ENCODE assay signal across 27 cellular contexts in genomic region chr11:19284881-19285280, GRCh38. TPM values are rescaled to one million over a fixed set of nuclear protein-coding genes. Genes with fewer than 3 reads are reported as not detected.
"Had no signal": no experiment of that assay in that cellular context is flagged by ENCODE, and none has a peak within 500 bp of the region (broad histone marks: within the 10 kb centered on the region; RNA-seq: fewer than 3 reads in every experiment).

No MANE protein-coding gene starts in this region.

- H3K4me3 Mint-ChIP-seq: naive B cell; nephron progenitor cell; stimulated activated naive B cell treated with anti-CD40 and anti-IgM and Interleukin-4, amounts not matched to agents 10 μg/mL and 1 μg/mL and 100 μg/mL, for 72 hours; stimulated activated naive CD8-positive, alpha-beta T cell treated with anti-CD3 and anti-CD28 coated beads, Interleukin-15, Interleukin-2, amounts not matched to agents 100 ng/mL and 50 ng/mL, for 24 hours had no signal

- H3K36me3 ChIP-seq: gastrocnemius medialis, left lung, neutrophil, pancreas, right lobe of liver, thoracic aorta, tibial nerve, upper lobe of right lung, uterus had no signal

- DNase-seq: dorsolateral prefrontal cortex; effector CD4-positive, alpha-beta T cell; foreskin fibroblast; gastrocnemius medialis; head of caudate nucleus; left cardiac atrium; left lung; mammary epithelial cell; mucosa of descending colon; naive B cell; nephron progenitor cell; pancreas; retina; right lobe of liver; small intestine; stimulated activated CD4-positive, alpha-beta T cell treated with anti-CD3 and anti-CD28 coated beads, Interleukin-15, amount 100 ng/mL, for 24 hours; stimulated activated CD4-positive, alpha-beta T cell treated with anti-CD3 and anti-CD28 coated beads, Interleukin-2, amount 100 ng/mL, for 48 hours; stimulated activated naive B cell treated with anti-CD40 and anti-IgM and Interleukin-4, amounts not matched to agents 10 μg/mL and 1 μg/mL and 100 μg/mL, for 72 hours; upper lobe of right lung; uterus had no signal

- H3K27ac ChIP-seq: dorsolateral prefrontal cortex, epithelial cell of prostate, gastrocnemius medialis, left lung, neutrophil, pancreas, right lobe of liver, thoracic aorta, tibial nerve, upper lobe of right lung, uterus had no signal

- H3K4me3 ChIP-seq: dorsolateral prefrontal cortex, gastrocnemius medialis, left lung, mucosa of descending colon, pancreas, right lobe of liver, thoracic aorta, tibial nerve, upper lobe of right lung, uterus had no signal

- ATAC-seq: esophagus mucosa; gastrocnemius medialis; left cardiac atrium; left lung; mucosa of descending colon; pancreas; stimulated activated naive B cell treated with anti-CD40 and anti-IgM and Interleukin-4, amounts not matched to agents 10 μg/mL and 1 μg/mL and 100 μg/mL, for 72 hours; upper lobe of right lung had no signal

- H3K27me3 ChIP-seq: gastrocnemius medialis, left lung, neutrophil, pancreas, right lobe of liver, upper lobe of right lung, uterus had no signal

- H3K4me1 ChIP-seq: gastrocnemius medialis, left lung, pancreas, right lobe of liver, upper lobe of right lung, uterus had no signal

- H3K36me3 Mint-ChIP-seq: naive B cell; stimulated activated naive B cell treated with anti-CD40 and anti-IgM and Interleukin-4, amounts not matched to agents 10 μg/mL and 1 μg/mL and 100 μg/mL, for 72 hours had no signal

- H3K9me3 ChIP-seq: gastrocnemius medialis, left lung, mucosa of descending colon, neutrophil, pancreas, right lobe of liver, thoracic aorta, tibial nerve, upper lobe of right lung, uterus had no signal

- H3K27ac Mint-ChIP-seq: stimulated activated naive B cell treated with anti-CD40 and anti-IgM and Interleukin-4, amounts not matched to agents 10 μg/mL and 1 μg/mL and 100 μg/mL, for 72 hours; stimulated activated naive CD8-positive, alpha-beta T cell treated with anti-CD3 and anti-CD28 coated beads, Interleukin-15, Interleukin-2, amounts not matched to agents 100 ng/mL and 50 ng/mL, for 24 hours had no signal

- H3K9me3 Mint-ChIP-seq: nephron progenitor cell; stimulated activated naive B cell treated with anti-CD40 and anti-IgM and Interleukin-4, amounts not matched to agents 10 μg/mL and 1 μg/mL and 100 μg/mL, for 72 hours; stimulated activated naive CD8-positive, alpha-beta T cell treated with anti-CD3 and anti-CD28 coated beads, Interleukin-15, Interleukin-2, amounts not matched to agents 100 ng/mL and 50 ng/mL, for 24 hours had no signal

RNA-seq across cellular contexts. Expression of gene E2F8, which starts 44.1 kb away (rescaled TPM):
- total RNA-seq: mesenteric fat pad, thoracic aorta, tibial nerve had no signal
